ENCODE assay signal across 8 cellular contexts in the genomic region with DNA sequence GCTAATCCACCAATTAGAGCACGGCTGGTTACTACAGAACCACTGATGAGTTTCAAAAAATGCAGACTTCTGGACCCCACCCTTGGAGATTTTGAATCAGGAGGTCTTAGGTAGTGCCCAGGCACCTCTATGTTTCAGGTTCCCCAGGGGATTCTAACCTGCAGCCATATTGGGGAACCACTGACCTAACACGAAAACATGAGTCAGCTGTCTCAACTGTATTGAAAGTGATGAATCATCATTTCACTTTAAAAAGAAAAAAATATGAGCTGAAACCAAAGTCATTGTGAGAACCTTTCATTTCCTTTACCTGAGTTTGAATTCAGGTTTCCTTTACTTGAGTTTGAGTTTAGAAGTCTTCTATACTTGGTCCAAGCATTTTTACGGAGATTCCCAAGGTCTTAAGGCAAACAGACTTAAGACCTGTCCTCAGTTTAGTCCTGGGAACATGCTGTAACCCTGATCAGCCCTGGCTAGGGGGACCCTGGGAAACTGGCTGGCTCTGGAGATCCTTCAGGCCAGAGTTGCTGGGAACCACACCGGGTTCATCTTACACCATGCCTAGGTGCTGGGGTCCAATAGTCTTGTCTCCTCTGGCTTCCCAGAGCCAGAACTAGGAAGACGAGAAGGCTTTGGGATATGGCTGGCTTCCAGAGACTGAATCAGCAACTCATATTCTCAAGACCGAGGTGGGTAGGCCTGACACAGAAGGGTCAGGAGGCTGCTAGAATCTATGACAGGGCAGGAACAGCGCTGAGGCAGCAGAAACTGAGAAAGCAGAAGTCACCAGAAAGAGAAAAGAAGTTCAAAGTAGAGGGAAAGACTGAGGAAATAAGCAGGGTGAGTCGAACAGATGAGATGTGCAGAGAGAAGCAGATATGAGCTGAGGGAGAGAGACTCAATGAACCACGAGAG. TPM values are rescaled to one million over a fixed set of nuclear protein-coding genes. Genes with fewer than 3 reads are reported as not detected.
DNase-seq lines count a peak whose midpoint lies in the region; ATAC-seq and TF ChIP-seq lines count a peak whose summit lies in the region.

No MANE protein-coding gene starts in this region.

- no peaks in the 10 kb centered on the region for H3K36me3 Mint-ChIP-seq in progenitor cell of endocrine pancreas (ENCODE audit: insufficient read depth)

- no peaks in the 10 kb centered on the region for H3K4me1 Mint-ChIP-seq in progenitor cell of endocrine pancreas (ENCODE audit: low read depth)

- H3K27ac Mint-ChIP-seq in progenitor cell of endocrine pancreas: no peak overlapping the region

- H3K4me3 ChIP-seq in GM12864 (ENCODE audit: low read depth, low read length) (peak overlapping the region; percentile 5), dorsolateral prefrontal cortex (no peak overlapping the region)

- no peak for TF ChIP-seq CTCF in GM12864 (IDR thresholded peaks at IDR 0.05; ENCODE audit: low read depth, low read length, missing control alignments)
- TF ChIP-seq CTCF in progenitor cell of endocrine pancreas (IDR thresholded peaks at IDR 0.05; ENCODE audit: unreplicated experiment): no peak
- TF ChIP-seq CTCF in dorsolateral prefrontal cortex (IDR thresholded peaks at IDR 0.05 in 54 of 56, conservative IDR thresholded peaks at IDR 0.05 in 2 of 56; ENCODE audit: low read depth in 1 of 56, partially characterized antibody in 56 of 56): no peak

- ATAC-seq in GM21423 (IDR thresholded peaks at IDR 0.05; ENCODE audit: unreplicated experiment) (peak; percentile 83), HG03565 (IDR thresholded peaks at IDR 0.05; ENCODE audit: unreplicated experiment) (peak; percentile 83)

- H3K27ac ChIP-seq in layer of hippocampus (ENCODE audit: low read depth, low read length): peak overlapping the region; percentile 32
- peak overlapping the region in 15 of 59 donors; percentile 29 to 69 (median 47) for H3K27ac ChIP-seq in dorsolateral prefrontal cortex

- no peak overlapping the region for H3K4me3 Mint-ChIP-seq in progenitor cell of endocrine pancreas (ENCODE audit: low read depth)

- H3K9me3 Mint-ChIP-seq in progenitor cell of endocrine pancreas (ENCODE audit: low read depth): no peaks in the 10 kb centered on the region

- no peaks in the 10 kb centered on the region for H3K27me3 ChIP-seq in layer of hippocampus (ENCODE audit: control insufficient read depth, insufficient read depth, low read length)
- no peaks in the 10 kb centered on the region for H3K27me3 ChIP-seq in dorsolateral prefrontal cortex

- no peaks in the 10 kb centered on the region for H3K27me3 Mint-ChIP-seq in progenitor cell of endocrine pancreas

- DNase-seq in GM12864 (ENCODE audit: low read depth) (peak; percentile 88), progenitor cell of endocrine pancreas (ENCODE audit: low spot score, unreplicated experiment) (no peak), cerebellar cortex (ENCODE audit: low spot score) (no peak), dorsolateral prefrontal cortex (no peak)
- DNase-seq in activated T-cell treated with anti-CD3 and anti-CD28 coated beads, Interleukin-2, amount 50 U/mL, for 48 hours: peak; percentile 46 to 63

- intact Hi-C loops in dorsolateral prefrontal cortex (cut with DNase I): no loop called here

RNA-seq across cellular contexts. Expression of a gene that starts 16.5 kb away (rescaled TPM):
- total RNA-seq in progenitor cell of endocrine pancreas (not detected in 2 replicates), dorsolateral prefrontal cortex (1 to 10 TPM in 9 of 120 experiments, under 1 TPM in 88, not detected in 23; 0.20 to 1.5 (median 0.50) TPM)

RNA-seq across cellular contexts. Expression of a gene that starts 43.5 kb away (rescaled TPM):
- total RNA-seq in progenitor cell of endocrine pancreas (0.29 and 0.55 TPM in 2 replicates), dorsolateral prefrontal cortex (1 to 10 TPM; 1.2 to 8.9 (median 3.7) TPM)

RNA-seq across cellular contexts. Expression of a gene that starts 56.1 kb away (rescaled TPM):
- total RNA-seq in progenitor cell of endocrine pancreas (16.8 and 18.9 TPM in 2 replicates), dorsolateral prefrontal cortex (10 to 100 TPM in 64 of 120 experiments, 1 to 10 TPM in 56; 4.1 to 17.5 (median 10.1) TPM)

Comparison
In these comparisons a context has a peak if more than half of its experiments do, and no peak if none do; other contexts are left out.
1. DNase-seq: peak in GM12864 (single experiment) and activated T-cell treated with anti-CD3 and anti-CD28 coated beads, Interleukin-2, amount 50 U/mL, for 48 hours (2 of 2); none in progenitor cell of endocrine pancreas (single experiment), cerebellar cortex (single experiment) and dorsolateral prefrontal cortex (0 of 10).